In the genomic region with DNA sequence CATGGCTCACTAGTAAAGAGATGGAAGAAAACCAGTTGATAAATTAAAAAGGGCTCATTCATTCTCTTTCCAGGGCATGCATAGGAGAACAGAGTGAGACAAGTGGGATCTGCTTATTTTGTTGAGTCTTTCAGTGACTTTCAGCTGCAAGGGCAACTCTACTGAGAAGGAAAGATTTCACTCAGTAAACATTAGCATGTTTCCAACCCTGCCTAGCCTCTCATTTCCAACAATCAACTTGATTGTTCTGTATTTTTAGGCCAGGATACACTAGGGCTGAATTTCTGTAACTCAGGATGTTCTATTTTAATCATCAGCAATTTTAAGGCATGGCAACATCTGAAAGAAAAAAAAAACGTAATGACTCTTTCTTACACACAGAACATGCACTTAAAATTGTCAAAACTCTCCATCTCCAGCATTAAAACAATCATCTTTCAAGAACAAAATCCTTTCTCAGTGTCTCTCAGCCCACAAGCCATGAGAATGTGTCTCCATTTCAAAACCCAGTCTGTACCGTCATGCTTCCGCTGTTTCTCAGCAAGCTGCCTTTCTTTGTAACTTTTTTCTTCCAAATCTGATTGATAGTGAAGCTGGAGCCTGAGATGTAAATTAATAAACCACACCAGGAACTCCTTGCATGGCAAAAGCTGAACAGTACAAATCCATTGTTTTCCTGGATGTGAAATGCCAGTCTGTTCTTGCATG, we compare ENCODE assay signal across 12 cellular contexts.
DNase-seq lines count a peak whose midpoint lies in the region; ATAC-seq and TF ChIP-seq lines count a peak whose summit lies in the region.
"Had no signal": no experiment of that assay in that cellular context is flagged by ENCODE, and none has a peak within 500 bp of the region (broad histone marks: within the 10 kb centered on the region; RNA-seq: fewer than 3 reads in every experiment).

No MANE protein-coding gene starts in this region.

- H3K9me3 ChIP-seq in CD4-positive, alpha-beta memory T cell (ENCODE audit: control insufficient read depth in 1 of 2, low read length in 2 of 2), result no peaks in the 10 kb centered on the region
- no peaks in the 10 kb centered on the region for H3K9me3 ChIP-seq in PC-9 (ENCODE audit: insufficient read depth, low read depth)
- no peaks in the 10 kb centered on the region for H3K9me3 ChIP-seq in endodermal cell (ENCODE audit: control insufficient read depth, low read length)
- no peaks in the 10 kb centered on the region for H3K9me3 ChIP-seq in SJCRH30 (replicated peaks)

- H3K4me1 Mint-ChIP-seq in CD4-positive, alpha-beta memory T cell, result peaks cover 32 to 71% (median 56%) of the 10 kb centered on the region in 4 donors
- peaks cover 15% of the 10 kb centered on the region for H3K4me1 Mint-ChIP-seq in endodermal cell
- H3K4me1 Mint-ChIP-seq in osteocyte (ENCODE audit: unreplicated experiment), result peaks cover 45% of the 10 kb centered on the region

- no peak overlapping the region for H3K27ac ChIP-seq in CD4-positive, alpha-beta memory T cell (ENCODE audit: low read depth, low read length)
- H3K27ac ChIP-seq in PC-9, result peak overlapping the region; percentile 10; the same call in 1 of the 2 replicates
- H3K27ac ChIP-seq in endodermal cell (ENCODE audit: low read depth, low read length), result peak overlapping the region; percentile 86
- H3K27ac ChIP-seq in SJCRH30, result no peak overlapping the region

- peak overlapping the region in 4 of 7 donors; percentile 1 to 78 (median 55) for H3K27ac Mint-ChIP-seq in CD4-positive, alpha-beta memory T cell
- no peak overlapping the region for H3K27ac Mint-ChIP-seq in endodermal cell
- peak overlapping the region; percentile 57 for H3K27ac Mint-ChIP-seq in osteocyte (ENCODE audit: unreplicated experiment)

- H3K4me1 ChIP-seq in CD4-positive, alpha-beta memory T cell (ENCODE audit: insufficient read depth, low read length), result peaks cover 15% of the 10 kb centered on the region
- H3K4me1 ChIP-seq in PC-9 (replicated peaks; ENCODE audit: insufficient read depth) (peaks cover 28% of the 10 kb centered on the region), endodermal cell (ENCODE audit: control insufficient read depth, insufficient read depth, low read length) (peaks cover 5% of the 10 kb centered on the region), SJCRH30 (no peaks in the 10 kb centered on the region)

- BruUV-seq in PC-9 (replicated peaks; lab: Mats Ljungman, UMichigan), result no TSS peak

- H4K20me1 ChIP-seq in PC-9 (ENCODE audit: insufficient read depth), result peaks cover 67% of the 10 kb centered on the region

- H3K4me2 ChIP-seq in PC-9, result no peak overlapping the region
- H3K4me2 ChIP-seq: smooth muscle cell had no signal

- DNase-seq in CD4-positive, alpha-beta memory T cell, result no peak
- DNase-seq in PC-9 (no peak), endodermal cell (no peak), osteocyte (ENCODE audit: extremely low spot score, unreplicated experiment) (no peak), SJCRH30 (no peak), mesenteric fat pad (ENCODE audit: low spot score) (no peak)
- DNase-seq: activated B cell treated with CpG ODN at 0.5 μM for 24 hours, DMS79 treated with DMSO at 0.1 percent for 48 hours, NCI-H2081 treated with DMSO at 0.1 percent for 48 hours had no signal

- H3K79me2 ChIP-seq in PC-9 (ENCODE audit: low read depth), result peaks cover 93% of the 10 kb centered on the region

- peaks cover 0 to 3% (median 0%) of the 10 kb centered on the region in 8 donors for H3K9me3 Mint-ChIP-seq in CD4-positive, alpha-beta memory T cell
- H3K9me3 Mint-ChIP-seq in endodermal cell, result no peaks in the 10 kb centered on the region
- H3K9me3 Mint-ChIP-seq in osteocyte (ENCODE audit: unreplicated experiment), result no peaks in the 10 kb centered on the region
- H3K9me3 Mint-ChIP-seq: activated B cell treated with CpG ODN at 0.5 μM for 24 hours had no signal

- POLR2A ChIA-PET in CD4-positive, alpha-beta memory T cell (lab: Charles Lee; ENCODE audit: partially characterized antibody), result interaction anchor here (0.5 to 1.5 kb wide), 4 partner anchors 9 to 79 kb away, joined by 3 to 4 read pairs (median 3); no protein-coding TSS in a partner anchor
- POLR2A ChIA-PET in PC-9 (lab: Charles Lee; ENCODE audit: unreplicated experiment), result interaction anchor here (0.6 to 0.7 kb wide), 5 partner anchors 13 to 608 kb away, joined by 3 to 10 read pairs (median 4); no protein-coding TSS in a partner anchor

- H3K9me2 ChIP-seq in PC-9 (ENCODE audit: insufficient read depth), result no peaks in the 10 kb centered on the region

- H3K4me3 Mint-ChIP-seq in CD4-positive, alpha-beta memory T cell, result peak overlapping the region in 1 of 8 donors; percentile 7
- H3K4me3 Mint-ChIP-seq in endodermal cell (no peak overlapping the region), osteocyte (ENCODE audit: unreplicated experiment) (no peak overlapping the region)
- H3K4me3 Mint-ChIP-seq: activated B cell treated with CpG ODN at 0.5 μM for 24 hours had no signal

- H3K36me3 ChIP-seq in CD4-positive, alpha-beta memory T cell (ENCODE audit: insufficient read depth, low read length), result peaks cover 68% of the 10 kb centered on the region
- H3K36me3 ChIP-seq in PC-9 (ENCODE audit: low read depth), result peaks cover 95% of the 10 kb centered on the region
- H3K36me3 ChIP-seq in endodermal cell (ENCODE audit: control insufficient read depth, insufficient read depth, low read length), result no peaks in the 10 kb centered on the region
- H3K36me3 ChIP-seq in SJCRH30, result peaks cover 14% of the 10 kb centered on the region; the same call in 1 of the 2 replicates

- 86 to 92% methylated on average over 2 to 3 of the region's 3 CpGs for WGBS in endodermal cell (ENCODE audit: insufficient coverage in 1 of 2, insufficient read length in 1 of 2), 2 experiments

- no peaks in the 10 kb centered on the region for H3K27me3 ChIP-seq in CD4-positive, alpha-beta memory T cell (ENCODE audit: insufficient read depth, low read length)
- H3K27me3 ChIP-seq in PC-9 (ENCODE audit: insufficient read depth, low read depth) (no peaks in the 10 kb centered on the region), endodermal cell (ENCODE audit: control insufficient read depth, insufficient read depth, low read length, poor library complexity, severe bottlenecking) (no peaks in the 10 kb centered on the region), SJCRH30 (no peaks in the 10 kb centered on the region)

- no peak for TF ChIP-seq CTCF in PC-9 (conservative IDR thresholded peaks at IDR 0.05)
- TF ChIP-seq CTCF in endodermal cell (conservative IDR thresholded peaks at IDR 0.05), result no peak
- TF ChIP-seq CTCF in osteocyte (IDR thresholded peaks at IDR 0.05), result no peak

- intact Hi-C loops in CD4-positive, alpha-beta memory T cell (cut with micrococcal nuclease), result no loop called here
- intact Hi-C loops in PC-9 (cut with micrococcal nuclease; ENCODE audit: unreplicated experiment), result no loop called here

- H3K27me3 Mint-ChIP-seq in CD4-positive, alpha-beta memory T cell, result no peaks in the 10 kb centered on the region
- no peaks in the 10 kb centered on the region for H3K27me3 Mint-ChIP-seq in endodermal cell (ENCODE audit: insufficient read depth)
- no peaks in the 10 kb centered on the region for H3K27me3 Mint-ChIP-seq in osteocyte (ENCODE audit: unreplicated experiment)
- H3K27me3 Mint-ChIP-seq: activated B cell treated with CpG ODN at 0.5 μM for 24 hours had no signal

- H3K4me3 ChIP-seq in CD4-positive, alpha-beta memory T cell (ENCODE audit: low read length in 2 of 2), result no peak overlapping the region
- H3K4me3 ChIP-seq in PC-9, result no peak overlapping the region
- H3K4me3 ChIP-seq in endodermal cell (ENCODE audit: low read length), result no peak overlapping the region
- no peak overlapping the region for H3K4me3 ChIP-seq in SJCRH30
- H3K4me3 ChIP-seq: smooth muscle cell had no signal

- H3F3A ChIP-seq in PC-9 (ENCODE audit: insufficient read depth, low read depth), result peaks cover 99% of the 10 kb centered on the region

- peaks cover 59 to 88% of the 10 kb centered on the region in 2 donors for H3K36me3 Mint-ChIP-seq in CD4-positive, alpha-beta memory T cell
- H3K36me3 Mint-ChIP-seq in endodermal cell (ENCODE audit: low read depth) (no peaks in the 10 kb centered on the region), osteocyte (ENCODE audit: unreplicated experiment) (peaks cover 62% of the 10 kb centered on the region)

- ATAC-seq in HG03095 (IDR thresholded peaks at IDR 0.05; ENCODE audit: unreplicated experiment), result no peak
- ATAC-seq in HG03039 (IDR thresholded peaks at IDR 0.05; ENCODE audit: unreplicated experiment), result no peak

- no peak overlapping the region for H2AFZ ChIP-seq in PC-9

- CTCF ChIA-PET in CD4-positive, alpha-beta memory T cell (lab: Charles Lee; ENCODE audit: partially characterized antibody), result interaction anchor here (0.7 to 3.5 kb wide), 3 partner anchors 16 to 160 kb away, joined by 3 to 19 read pairs (median 3); no protein-coding TSS in a partner anchor
- CTCF ChIA-PET in PC-9 (lab: Charles Lee), result interaction anchor here (0.6 kb wide), 2 partner anchors 10 to 124 kb away, joined by 6 to 9 read pairs; no protein-coding TSS in a partner anchor

- H3K9ac ChIP-seq in endodermal cell (ENCODE audit: extremely low read depth, low read length, poor library complexity, severe bottlenecking), result no peak overlapping the region

Comparison
In these comparisons a context has a peak if more than half of its experiments do, and no peak if none do; other contexts are left out.
1. H3K27ac ChIP-seq: peak in PC-9 (single experiment) and endodermal cell (single experiment); none in CD4-positive, alpha-beta memory T cell (single experiment) and SJCRH30 (single experiment).